In the genomic region with DNA sequence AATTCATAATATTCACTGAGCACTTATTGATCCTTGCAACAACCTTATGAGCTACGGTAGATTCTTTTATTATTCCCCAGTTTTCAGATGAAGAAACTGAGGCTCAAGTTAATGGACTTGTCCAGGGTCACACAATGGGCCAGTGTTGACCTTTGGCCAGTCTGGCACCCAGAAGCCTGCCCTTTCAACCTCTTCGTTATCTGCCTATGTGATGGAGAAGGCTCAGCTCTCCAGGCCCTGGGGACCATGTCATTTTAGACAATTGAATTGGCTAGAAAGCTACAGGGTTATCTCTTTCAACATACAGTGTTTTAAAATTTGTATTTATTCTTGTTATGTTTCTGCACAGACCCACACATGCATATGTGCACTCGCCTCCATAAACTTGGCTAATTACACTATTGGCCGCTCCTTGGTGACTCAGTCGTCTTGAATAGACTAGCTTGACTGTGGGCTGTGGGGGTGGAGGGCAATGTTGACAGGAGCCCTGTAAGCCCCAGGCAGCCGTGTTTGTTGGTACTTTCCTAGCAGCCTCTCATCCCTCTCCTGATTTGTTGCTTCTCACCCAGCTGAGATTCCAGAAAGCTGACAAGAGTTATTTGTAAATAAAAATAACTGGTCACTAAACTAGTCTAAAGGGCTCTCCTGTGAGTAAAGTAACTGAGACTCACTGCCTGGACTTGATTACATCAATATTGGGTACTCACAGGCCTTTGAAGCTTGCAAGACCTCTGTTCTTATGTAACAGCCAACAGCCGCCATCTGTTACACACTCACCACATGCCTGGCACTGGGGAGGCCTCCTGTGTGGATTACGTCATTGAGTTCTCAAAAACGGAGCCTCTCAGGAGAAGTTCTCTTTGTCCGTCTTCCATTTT, we compare ENCODE assay signal across 9 cellular contexts. TPM values are rescaled to one million over a fixed set of nuclear protein-coding genes. Genes with fewer than 3 reads are reported as not detected.
DNase-seq lines count a peak whose midpoint lies in the region; ATAC-seq and TF ChIP-seq lines count a peak whose summit lies in the region.
"Had no signal": no experiment of that assay in that cellular context is flagged by ENCODE, and none has a peak within 500 bp of the region (broad histone marks: within the 10 kb centered on the region; RNA-seq: fewer than 3 reads in every experiment).

No MANE protein-coding gene starts in this region.

- H3K4ac ChIP-seq in trophoblast cell (ENCODE audit: low read depth, low read length), result no peak overlapping the region

- no peak overlapping the region for H2BK120ac ChIP-seq in trophoblast cell (ENCODE audit: insufficient read depth, low read length, poor library complexity)

- no peak overlapping the region for H3K4me2 ChIP-seq in trophoblast cell (ENCODE audit: low read length)

- no peaks in the 10 kb centered on the region for H3K79me2 ChIP-seq in trophoblast cell (ENCODE audit: control insufficient read depth, insufficient read depth, low read length, poor library complexity)

- no peak overlapping the region for H3K27ac Mint-ChIP-seq in stimulated activated effector memory CD8-positive, alpha-beta T cell treated with anti-CD3 and anti-CD28 coated beads, Interleukin-12 subunit alpha, Interleukin-12 subunit beta, amount 100 ng/mL, for 72 hours

- no peak overlapping the region for H4K12ac ChIP-seq in trophoblast cell (ENCODE audit: low read depth, low read length)

- DNase-seq in ELF-1 (ENCODE audit: low read depth, low spot score) (peak; percentile 60), RWPE1 (ENCODE audit: low spot score) (peak; percentile 89), fibroblast of peridontal ligament (ENCODE audit: extremely low read depth) (peak; percentile 96), trophoblast cell (peak; percentile 79 to 89)
- DNase-seq in stimulated activated effector memory CD8-positive, alpha-beta T cell treated with anti-CD3 and anti-CD28 coated beads, Interleukin-12 subunit alpha, Interleukin-12 subunit beta, amount 100 ng/mL, for 72 hours (ENCODE audit: low spot score in 2 of 2), result no peak
- DNase-seq: activated CD4-positive, alpha-beta T cell treated with anti-CD3 and anti-CD28 coated beads, Interleukin-2, amount 50 U/mL, for 1 hour had no signal

- H3K4me3 ChIP-seq in trophoblast cell (ENCODE audit: low read depth, low read length), result no peak overlapping the region

- no peaks in the 10 kb centered on the region for H3K27me3 ChIP-seq in trophoblast cell (ENCODE audit: insufficient read depth, low read length)

- no peak overlapping the region for H2BK5ac ChIP-seq in trophoblast cell (ENCODE audit: low read depth, low read length, poor library complexity)

- H3K14ac ChIP-seq in trophoblast cell (ENCODE audit: low read length), result no peak overlapping the region

- POLR2A ChIA-PET in RWPE1 (lab: Yijun Ruan, JAX; ENCODE audit: low non-redundant PET), result no interaction called here

- H3K4me3 Mint-ChIP-seq in stimulated activated effector memory CD8-positive, alpha-beta T cell treated with anti-CD3 and anti-CD28 coated beads, Interleukin-12 subunit alpha, Interleukin-12 subunit beta, amount 100 ng/mL, for 72 hours, result no peak overlapping the region

- H3K9me3 ChIP-seq in trophoblast cell (ENCODE audit: insufficient read depth, low read depth, low read length), result no peaks in the 10 kb centered on the region

- H3K9me3 Mint-ChIP-seq in stimulated activated effector memory CD8-positive, alpha-beta T cell treated with anti-CD3 and anti-CD28 coated beads, Interleukin-12 subunit alpha, Interleukin-12 subunit beta, amount 100 ng/mL, for 72 hours, result no peaks in the 10 kb centered on the region

- no peaks in the 10 kb centered on the region for H3K79me1 ChIP-seq in trophoblast cell (ENCODE audit: low read length)

- no peak for ATAC-seq in HG03460 (IDR thresholded peaks at IDR 0.05; ENCODE audit: unreplicated experiment)
- ATAC-seq in GM19324 (IDR thresholded peaks at IDR 0.05; ENCODE audit: low FRiP score, unreplicated experiment), result no peak
- ATAC-seq in stimulated activated effector memory CD8-positive, alpha-beta T cell treated with anti-CD3 and anti-CD28 coated beads, Interleukin-12 subunit alpha, Interleukin-12 subunit beta, amount 100 ng/mL, for 72 hours, result no peak
- ATAC-seq in GM21576 (IDR thresholded peaks at IDR 0.05; ENCODE audit: unreplicated experiment), result no peak

- H3K27ac ChIP-seq in RWPE1 (peak overlapping the region; percentile 59), trophoblast cell (ENCODE audit: low read depth, low read length) (no peak overlapping the region)

- H3K36me3 Mint-ChIP-seq in stimulated activated effector memory CD8-positive, alpha-beta T cell treated with anti-CD3 and anti-CD28 coated beads, Interleukin-12 subunit alpha, Interleukin-12 subunit beta, amount 100 ng/mL, for 72 hours, result no peaks in the 10 kb centered on the region

- H2BK12ac ChIP-seq in trophoblast cell (ENCODE audit: low read length), result no peak overlapping the region

- no peak overlapping the region for H4K8ac ChIP-seq in trophoblast cell (ENCODE audit: low read depth, low read length)

- TF ChIP-seq CTCF in RWPE1 (conservative IDR thresholded peaks at IDR 0.05; ENCODE audit: low read depth), result no peak

- no peak overlapping the region for H3K18ac ChIP-seq in trophoblast cell (ENCODE audit: low read length)

- H2AFZ ChIP-seq in trophoblast cell (ENCODE audit: insufficient read depth, low read length, poor library complexity), result no peak overlapping the region

- H3K4me1 ChIP-seq in trophoblast cell (ENCODE audit: control insufficient read depth in 1 of 2, insufficient read depth in 2 of 2, low read length in 2 of 2), result peaks cover 16 to 23% of the 10 kb centered on the region in 2 experiments

- H3K36me3 ChIP-seq in trophoblast cell (ENCODE audit: control insufficient read depth in 1 of 2, insufficient read depth in 2 of 2, low read length in 2 of 2), result no peaks in the 10 kb centered on the region

- H4K91ac ChIP-seq in trophoblast cell (ENCODE audit: low read depth, low read length), result no peak overlapping the region

- H3K4me1 Mint-ChIP-seq in stimulated activated effector memory CD8-positive, alpha-beta T cell treated with anti-CD3 and anti-CD28 coated beads, Interleukin-12 subunit alpha, Interleukin-12 subunit beta, amount 100 ng/mL, for 72 hours, result no peaks in the 10 kb centered on the region

- WGBS in trophoblast cell (ENCODE audit: extremely low coverage, insufficient coverage, insufficient read length), result no CpG with 5 or more reads among the region's 10 CpGs

- CTCF ChIA-PET in RWPE1 (lab: Yijun Ruan, JAX), result interaction anchor here (0.6 to 1.0 kb wide), 2 partner anchors 425 to 510 kb away, joined by 3 read pairs; no protein-coding TSS in a partner anchor

- H3K23ac ChIP-seq in trophoblast cell (ENCODE audit: low read length), result no peak overlapping the region

- H2AK5ac ChIP-seq in trophoblast cell (ENCODE audit: low read length), result no peak overlapping the region

- no peak overlapping the region for H3K9ac ChIP-seq in trophoblast cell (ENCODE audit: low read length)

RNA-seq across cellular contexts. Expression of gene ANGPTL2, which starts 8.5 kb away (rescaled TPM):
- 2.9 and 3.5 TPM in 2 replicates for polyA plus RNA-seq in trophoblast cell (2013)

Comparison
In these comparisons a context has a peak if more than half of its experiments do, and no peak if none do; other contexts are left out.
1. DNase-seq: peak in ELF-1 (single experiment), RWPE1 (single experiment), fibroblast of peridontal ligament (single experiment) and trophoblast cell (2 of 2); none in stimulated activated effector memory CD8-positive, alpha-beta T cell treated with anti-CD3 and anti-CD28 coated beads, Interleukin-12 subunit alpha, Interleukin-12 subunit beta, amount 100 ng/mL, for 72 hours (0 of 2).